In the genomic region with DNA sequence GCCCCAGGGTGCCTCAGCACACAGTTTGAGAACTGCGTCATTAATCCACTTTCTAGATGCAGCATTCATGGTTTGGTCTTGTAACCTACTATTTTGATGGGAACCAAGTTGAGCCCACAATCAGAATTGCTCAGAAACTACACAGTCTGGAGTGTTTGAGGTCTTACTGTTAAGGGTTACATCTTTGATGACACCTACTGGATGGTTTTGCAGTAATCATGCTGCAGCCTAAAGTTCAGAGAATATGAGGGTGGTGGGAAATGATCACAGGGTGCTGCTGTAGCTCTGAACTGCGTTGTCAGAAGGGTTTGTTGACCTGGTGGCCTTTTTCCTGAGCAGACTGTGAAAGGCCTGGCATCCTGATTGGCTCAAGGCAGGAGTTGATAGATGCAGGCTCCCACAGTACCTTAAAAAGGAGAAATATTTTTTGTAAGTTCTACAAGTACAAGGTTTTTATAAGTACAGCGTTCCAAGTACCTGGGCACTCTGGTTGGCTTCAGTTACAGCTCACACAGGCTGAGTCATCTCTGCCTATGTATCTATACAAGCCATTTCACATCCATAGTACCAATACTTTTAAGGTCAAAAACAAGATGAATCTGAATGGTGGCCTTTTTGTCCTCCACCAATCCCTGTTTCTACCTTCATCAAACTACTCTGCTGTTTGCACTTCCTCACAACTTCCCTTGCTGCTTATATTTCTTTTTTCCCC, we compare ENCODE assay signal across 11 cellular contexts.
DNase-seq lines count a peak whose midpoint lies in the region; ATAC-seq and TF ChIP-seq lines count a peak whose summit lies in the region.
"Had no signal": no experiment of that assay in that cellular context is flagged by ENCODE, and none has a peak within 500 bp of the region (broad histone marks: within the 10 kb centered on the region; RNA-seq: fewer than 3 reads in every experiment).

No MANE protein-coding gene starts in this region.

- DNase-seq in astrocyte of the spinal cord (ENCODE audit: low read depth, low spot score) = no peak
- DNase-seq in osteocyte (ENCODE audit: extremely low spot score, unreplicated experiment) = no peak
- DNase-seq in NCI-H1092 treated with DMSO at 0.1 percent for 48 hours (lab: John Stamatoyannopoulos, UW) = no peak
- DNase-seq in ovary = no peak
- DNase-seq in D341Med (ENCODE audit: low spot score) = no peak
- no peak for DNase-seq in retina

- H4K20me1 ChIP-seq in KMS-11 (ENCODE audit: insufficient read depth) = no peaks in the 10 kb centered on the region

- no peaks in the 10 kb centered on the region for H3K9me3 ChIP-seq in ovary
- H3K9me3 ChIP-seq: transverse colon had no signal

- H3K4me3 ChIP-seq in KMS-11 (IDR thresholded peaks at IDR 0.05; ENCODE audit: insufficient read depth, low read depth, low read length) = no peak overlapping the region
- H3K4me3 ChIP-seq in astrocyte of the spinal cord (ENCODE audit: low read depth, low read length) = no peak overlapping the region
- no peak overlapping the region for H3K4me3 ChIP-seq in ovary
- H3K4me3 ChIP-seq: transverse colon had no signal

- no peaks in the 10 kb centered on the region for H3K27me3 ChIP-seq in KMS-11 (ENCODE audit: insufficient read depth, low read depth)
- no peaks in the 10 kb centered on the region for H3K27me3 ChIP-seq in ovary
- H3K27me3 ChIP-seq: transverse colon had no signal

- WGBS in ovary, 3 donors = 89 to 95% (median 89%) methylated on average over 3 of the region's 3 CpGs

- TF ChIP-seq EP300 in ovary (IDR thresholded peaks at IDR 0.05) = no peak

- H3K4me3 Mint-ChIP-seq in osteocyte (ENCODE audit: unreplicated experiment) = no peak overlapping the region
- H3K4me3 Mint-ChIP-seq: T-helper 1 cell treated with Interleukin-12 subunit alpha and Interleukin-12 subunit beta and Interleukin-4 antibody, amounts not matched to agents 30 μg/mL and 1 μg/mL, for 36 hours had no signal

- no peak for TF ChIP-seq POLR2A in ovary (IDR thresholded peaks at IDR 0.05)

- in situ Hi-C loops in astrocyte of the spinal cord (cut with HindIII; ENCODE audit: low sequenced_read_pairs) = no loop called here

- peaks cover 29% of the 10 kb centered on the region for H3K36me3 Mint-ChIP-seq in osteocyte (ENCODE audit: unreplicated experiment)

- intact Hi-C loops in ovary (cut with DNase I) = loop anchor here in 3 of 4 donors (2.0 to 10.0 kb wide), 3 partner anchors 104 to 108 kb away; no protein-coding TSS in a partner anchor

- H3K79me2 ChIP-seq in KMS-11 (ENCODE audit: insufficient read depth, low read depth) = no peaks in the 10 kb centered on the region
- H3K79me2 ChIP-seq: parathyroid adenoma had no signal

- ATAC-seq in GM18868 (IDR thresholded peaks at IDR 0.05; ENCODE audit: unreplicated experiment) = peak; percentile 16

- H3K27ac ChIP-seq in KMS-11 (peak overlapping the region; percentile 41; the same call in 1 of the 2 replicates), ovary (no peak overlapping the region)
- H3K27ac ChIP-seq: parathyroid adenoma, transverse colon had no signal

- H3K4me1 ChIP-seq in KMS-11 (ENCODE audit: low read depth, poor library complexity, severe bottlenecking) (peaks cover 10% of the 10 kb centered on the region), ovary (ENCODE audit: insufficient read depth) (peaks cover 3% of the 10 kb centered on the region)
- H3K4me1 ChIP-seq: transverse colon had no signal

- peak overlapping the region; percentile 25; the same call in 1 of the 2 replicates for H3K9ac ChIP-seq in KMS-11
- H3K9ac ChIP-seq: parathyroid adenoma had no signal

- peaks cover 5% of the 10 kb centered on the region for H3K4me1 Mint-ChIP-seq in osteocyte (ENCODE audit: unreplicated experiment)

- H3K27ac Mint-ChIP-seq in osteocyte (ENCODE audit: unreplicated experiment) = peak overlapping the region; percentile 29
- H3K27ac Mint-ChIP-seq: T-helper 1 cell treated with Interleukin-12 subunit alpha and Interleukin-12 subunit beta and Interleukin-4 antibody, amounts not matched to agents 30 μg/mL and 1 μg/mL, for 36 hours had no signal

- H3K4me2 ChIP-seq in KMS-11 = peak overlapping the region; percentile 46; the same call in 1 of the 2 replicates

- H2AFZ ChIP-seq in KMS-11 (ENCODE audit: low read depth) = peak overlapping the region; percentile 21; the same call in 1 of the 2 replicates
- H2AFZ ChIP-seq: parathyroid adenoma had no signal

- no peaks in the 10 kb centered on the region for H3K27me3 Mint-ChIP-seq in osteocyte (ENCODE audit: unreplicated experiment)

- no peaks in the 10 kb centered on the region for H3K9me3 Mint-ChIP-seq in osteocyte (ENCODE audit: unreplicated experiment)
- H3K9me3 Mint-ChIP-seq: T-helper 1 cell treated with Interleukin-12 subunit alpha and Interleukin-12 subunit beta and Interleukin-4 antibody, amounts not matched to agents 30 μg/mL and 1 μg/mL, for 36 hours had no signal

- no peaks in the 10 kb centered on the region for H3K36me3 ChIP-seq in KMS-11 (ENCODE audit: insufficient read depth)
- H3K36me3 ChIP-seq in ovary = peaks cover 2% of the 10 kb centered on the region

- no peak; the same call in 1 of the 2 replicates for TF ChIP-seq CTCF in KMS-11 (conservative IDR thresholded peaks at IDR 0.05; ENCODE audit: low read depth, low read length)
- TF ChIP-seq CTCF in astrocyte of the spinal cord (IDR thresholded peaks at IDR 0.05; ENCODE audit: low read depth, low read length) = peak; percentile 22
- TF ChIP-seq CTCF in osteocyte (IDR thresholded peaks at IDR 0.05) = no peak
- TF ChIP-seq CTCF in ovary (IDR thresholded peaks at IDR 0.05) = no peak
